Comparison of ENCODE assay signal across 24 cellular contexts in the genomic region with DNA sequence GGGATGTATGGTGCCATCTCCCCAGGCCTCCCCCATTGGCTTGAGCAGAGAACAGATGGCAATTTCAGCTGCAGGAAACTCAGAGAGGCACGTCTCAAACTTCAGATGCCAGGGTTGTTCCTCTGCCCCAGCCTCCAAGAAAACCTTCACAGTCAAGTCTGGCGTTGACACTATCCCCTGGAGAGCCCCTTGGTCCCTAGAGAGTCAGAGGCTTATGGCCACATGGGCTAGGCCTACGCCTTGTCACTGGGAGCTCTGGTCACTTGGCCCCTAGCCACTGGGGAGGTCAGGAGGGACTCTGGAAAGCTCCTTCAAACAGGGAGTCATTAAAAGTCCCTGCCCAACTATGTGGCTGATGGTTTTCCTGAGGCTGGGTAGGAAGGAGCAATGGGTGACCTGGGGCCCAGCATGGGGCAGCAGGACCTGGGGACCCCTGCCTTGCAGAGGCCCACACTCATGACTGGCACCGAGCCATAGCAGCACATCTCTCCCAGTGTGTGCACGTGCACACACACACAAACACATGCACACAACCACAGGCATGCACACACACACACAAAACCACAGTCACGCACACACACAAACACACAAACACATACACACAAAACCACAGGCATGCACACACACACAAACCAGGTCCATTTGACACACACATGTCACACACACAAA.
DNase-seq lines count a peak whose midpoint lies in the region; ATAC-seq and TF ChIP-seq lines count a peak whose summit lies in the region.
"Had no signal": no experiment of that assay in that cellular context is flagged by ENCODE, and none has a peak within 500 bp of the region (broad histone marks: within the 10 kb centered on the region; RNA-seq: fewer than 3 reads in every experiment).

No MANE protein-coding gene starts in this region.

- CTCF ChIA-PET in WTC11 (lab: Charles Lee): interaction anchor here (0.8 kb wide), 1 partner anchor 151 kb away, joined by 3 read pairs; no protein-coding TSS in a partner anchor

- H3K4me1 Mint-ChIP-seq in activated CD4-positive, alpha-beta T cell treated with anti-CD3 and anti-CD28 coated beads, Interleukin-2, amount 10 ng/mL, durations not matched to agents 24 days and 14 days: peaks cover 52% of the 10 kb centered on the region
- peaks cover 23% of the 10 kb centered on the region for H3K4me1 Mint-ChIP-seq in WTC11
- peaks cover 50% of the 10 kb centered on the region for H3K4me1 Mint-ChIP-seq in nephron

- DNase-seq in activated CD4-positive, alpha-beta T cell treated with anti-CD3 and anti-CD28 coated beads, Interleukin-2, amount 10 ng/mL, durations not matched to agents 24 days and 14 days: no peak
- DNase-seq in activated CD4-positive, alpha-beta T cell treated with anti-CD3 and anti-CD28 coated beads, Interleukin-2, amount 50 U/mL, for 1 hour: no peak
- peak; percentile 70 for DNase-seq in DMS 273 (lab: John Stamatoyannopoulos, UW; ENCODE audit: unreplicated experiment)
- no peak for DNase-seq in WTC11 (ENCODE audit: low spot score)
- no peak for DNase-seq in UCSD-AML1 (lab: John Stamatoyannopoulos, UW; ENCODE audit: unreplicated experiment)
- no peak for DNase-seq in cerebellar nuclear complex (lab: John Stamatoyannopoulos, UW)
- no peak for DNase-seq in activated gamma-delta T cell treated with Interleukin-2 at 50 U/mL for 16 hours
- DNase-seq: activated CD4-positive, alpha-beta T cell treated with anti-CD3 and anti-CD28 coated beads for 36 hours; activated effector memory CD4-positive, alpha-beta T cell treated with anti-CD3 and anti-CD28 coated beads, Interleukin-2, amount 50 U/mL, for 16 hours; amygdala; central memory CD4-positive, alpha-beta T cell; dorsolateral prefrontal cortex; HCEC 1CT; head of caudate nucleus; left colon; naive thymus-derived CD8-positive, alpha-beta T cell; NCI-H1417 treated with DMSO at 0.1 percent for 48 hours; NCI-H2107; NCI-H526 treated with DMSO at 0.1 percent for 48 hours; sigmoid colon; stimulated activated CD4-positive, alpha-beta T cell treated with anti-CD3 and anti-CD28 coated beads, Interleukin-15, amount 100 ng/mL, for 24 hours; substantia nigra had no signal

- peak overlapping the region; percentile 20 for H3K27ac Mint-ChIP-seq in activated CD4-positive, alpha-beta T cell treated with anti-CD3 and anti-CD28 coated beads, Interleukin-2, amount 10 ng/mL, durations not matched to agents 24 days and 14 days
- H3K27ac Mint-ChIP-seq in WTC11 (0 out of 2 replicates have a peak overlapping the region, but pooled peaks have one; percentile 4), nephron (peak overlapping the region; percentile 50 to 87 (median 69))
- H3K27ac Mint-ChIP-seq: activated CD4-positive, alpha-beta T cell treated with anti-CD3 and anti-CD28 coated beads for 36 hours had no signal

- no peaks in the 10 kb centered on the region for H3K27me3 Mint-ChIP-seq in activated CD4-positive, alpha-beta T cell treated with anti-CD3 and anti-CD28 coated beads, Interleukin-2, amount 10 ng/mL, durations not matched to agents 24 days and 14 days
- H3K27me3 Mint-ChIP-seq in WTC11 (ENCODE audit: low read depth): no peaks in the 10 kb centered on the region
- H3K27me3 Mint-ChIP-seq in nephron (ENCODE audit: low read depth): peaks cover 11% of the 10 kb centered on the region
- H3K27me3 Mint-ChIP-seq: activated CD4-positive, alpha-beta T cell treated with anti-CD3 and anti-CD28 coated beads for 36 hours; IgD-negative memory B cell had no signal

- intact Hi-C loops in activated CD4-positive, alpha-beta T cell treated with anti-CD3 and anti-CD28 coated beads, Interleukin-2, amount 10 ng/mL, durations not matched to agents 24 days and 14 days (cut with micrococcal nuclease): loop anchor here (10.0 kb wide), 2 partner anchors 236 to 434 kb away; a partner anchor contains a TSS

- H3K9me3 Mint-ChIP-seq in activated CD4-positive, alpha-beta T cell treated with anti-CD3 and anti-CD28 coated beads, Interleukin-2, amount 10 ng/mL, durations not matched to agents 24 days and 14 days: no peaks in the 10 kb centered on the region
- H3K9me3 Mint-ChIP-seq in WTC11 (no peaks in the 10 kb centered on the region), nephron (no peaks in the 10 kb centered on the region)

- peaks cover 5% of the 10 kb centered on the region for H3K36me3 Mint-ChIP-seq in activated CD4-positive, alpha-beta T cell treated with anti-CD3 and anti-CD28 coated beads, Interleukin-2, amount 10 ng/mL, durations not matched to agents 24 days and 14 days (ENCODE audit: low read depth)
- H3K36me3 Mint-ChIP-seq in WTC11: no peaks in the 10 kb centered on the region
- H3K36me3 Mint-ChIP-seq in nephron (ENCODE audit: low read depth): no peaks in the 10 kb centered on the region
- H3K36me3 Mint-ChIP-seq: IgD-negative memory B cell had no signal

- POLR2A ChIA-PET in WTC11 (lab: Charles Lee): no interaction called here

- no peak for ATAC-seq in WTC11
- ATAC-seq: activated CD4-positive, alpha-beta T cell treated with anti-CD3 and anti-CD28 coated beads for 36 hours; left colon; naive thymus-derived CD8-positive, alpha-beta T cell had no signal

- H3K4me3 Mint-ChIP-seq in activated CD4-positive, alpha-beta T cell treated with anti-CD3 and anti-CD28 coated beads, Interleukin-2, amount 10 ng/mL, durations not matched to agents 24 days and 14 days: no peak overlapping the region
- H3K4me3 Mint-ChIP-seq in WTC11 (no peak overlapping the region), nephron (peak overlapping the region in 2 of 3 experiments; percentile 5 to 9)
- H3K4me3 Mint-ChIP-seq: activated CD4-positive, alpha-beta T cell treated with anti-CD3 and anti-CD28 coated beads for 36 hours; IgD-negative memory B cell had no signal

- TF ChIP-seq CTCF in WTC11 (IDR thresholded peaks at IDR 0.05) (no peak), nephron (IDR thresholded peaks at IDR 0.05; ENCODE audit: unreplicated experiment in 3 of 3) (no peak)

TF ChIP-seq in WTC11, 78 proteins besides CTCF, POLR2A, EP300 and RAD21 (continues in another document):
- TF ChIP-seq, protein P1, sequence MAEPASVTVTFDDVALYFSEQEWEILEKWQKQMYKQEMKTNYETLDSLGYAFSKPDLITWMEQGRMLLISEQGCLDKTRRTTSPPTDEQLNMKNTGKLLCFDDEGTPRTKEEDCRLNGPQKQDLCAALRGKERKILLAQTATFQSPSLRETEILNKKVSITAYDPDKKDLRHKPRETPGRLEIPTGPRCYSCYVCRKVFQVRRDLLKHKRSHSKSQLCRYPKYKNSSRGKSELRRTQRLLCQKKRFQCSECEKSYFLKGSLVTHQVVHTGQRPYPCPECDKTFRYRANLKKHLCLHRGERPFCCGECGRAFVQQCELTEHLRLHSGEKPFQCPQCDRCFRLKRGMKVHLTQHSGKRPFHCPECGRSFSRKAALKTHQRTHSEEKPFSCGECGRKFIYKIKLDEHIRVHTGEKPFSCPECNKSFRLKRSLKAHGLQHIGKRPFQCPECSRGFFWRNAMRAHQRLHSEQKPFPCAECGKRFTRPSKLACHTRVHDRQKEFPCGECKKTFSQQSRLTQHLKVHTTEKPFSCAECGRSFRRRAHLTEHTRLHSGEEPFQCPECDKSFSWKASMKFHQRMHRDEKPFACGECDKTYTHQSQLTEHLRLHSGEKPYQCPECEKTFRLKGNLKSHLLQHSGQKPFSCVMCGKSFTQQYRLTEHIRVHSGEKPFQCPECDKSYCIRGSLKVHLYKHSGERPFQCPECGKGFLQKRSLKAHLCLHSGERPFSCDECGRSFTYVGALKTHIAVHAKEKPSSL (CRISPR knock-in tag; conservative IDR thresholded peaks at IDR 0.05): no peak
- TF ChIP-seq FOXP1 (CRISPR knock-in tag; IDR thresholded peaks at IDR 0.05; ENCODE audit: borderline replicate concordance) (no peak), ZNF671 (CRISPR knock-in tag; IDR thresholded peaks at IDR 0.05) (no peak), ESRRA (CRISPR knock-in tag; IDR thresholded peaks at IDR 0.05; ENCODE audit: borderline replicate concordance) (no peak), PRRX2 (CRISPR knock-in tag; IDR thresholded peaks at IDR 0.05) (no peak), GTF2I (CRISPR knock-in tag; conservative IDR thresholded peaks at IDR 0.05) (no peak), HMGA2 (CRISPR knock-in tag; IDR thresholded peaks at IDR 0.05) (no peak), KAT7 (CRISPR knock-in tag; IDR thresholded peaks at IDR 0.05; ENCODE audit: borderline replicate concordance) (no peak), NR3C1 (CRISPR knock-in tag; conservative IDR thresholded peaks at IDR 0.05; ENCODE audit: low read depth) (no peak), ELF4 (CRISPR knock-in tag; IDR thresholded peaks at IDR 0.05; ENCODE audit: low read depth) (no peak)
- TF ChIP-seq, protein P2, sequence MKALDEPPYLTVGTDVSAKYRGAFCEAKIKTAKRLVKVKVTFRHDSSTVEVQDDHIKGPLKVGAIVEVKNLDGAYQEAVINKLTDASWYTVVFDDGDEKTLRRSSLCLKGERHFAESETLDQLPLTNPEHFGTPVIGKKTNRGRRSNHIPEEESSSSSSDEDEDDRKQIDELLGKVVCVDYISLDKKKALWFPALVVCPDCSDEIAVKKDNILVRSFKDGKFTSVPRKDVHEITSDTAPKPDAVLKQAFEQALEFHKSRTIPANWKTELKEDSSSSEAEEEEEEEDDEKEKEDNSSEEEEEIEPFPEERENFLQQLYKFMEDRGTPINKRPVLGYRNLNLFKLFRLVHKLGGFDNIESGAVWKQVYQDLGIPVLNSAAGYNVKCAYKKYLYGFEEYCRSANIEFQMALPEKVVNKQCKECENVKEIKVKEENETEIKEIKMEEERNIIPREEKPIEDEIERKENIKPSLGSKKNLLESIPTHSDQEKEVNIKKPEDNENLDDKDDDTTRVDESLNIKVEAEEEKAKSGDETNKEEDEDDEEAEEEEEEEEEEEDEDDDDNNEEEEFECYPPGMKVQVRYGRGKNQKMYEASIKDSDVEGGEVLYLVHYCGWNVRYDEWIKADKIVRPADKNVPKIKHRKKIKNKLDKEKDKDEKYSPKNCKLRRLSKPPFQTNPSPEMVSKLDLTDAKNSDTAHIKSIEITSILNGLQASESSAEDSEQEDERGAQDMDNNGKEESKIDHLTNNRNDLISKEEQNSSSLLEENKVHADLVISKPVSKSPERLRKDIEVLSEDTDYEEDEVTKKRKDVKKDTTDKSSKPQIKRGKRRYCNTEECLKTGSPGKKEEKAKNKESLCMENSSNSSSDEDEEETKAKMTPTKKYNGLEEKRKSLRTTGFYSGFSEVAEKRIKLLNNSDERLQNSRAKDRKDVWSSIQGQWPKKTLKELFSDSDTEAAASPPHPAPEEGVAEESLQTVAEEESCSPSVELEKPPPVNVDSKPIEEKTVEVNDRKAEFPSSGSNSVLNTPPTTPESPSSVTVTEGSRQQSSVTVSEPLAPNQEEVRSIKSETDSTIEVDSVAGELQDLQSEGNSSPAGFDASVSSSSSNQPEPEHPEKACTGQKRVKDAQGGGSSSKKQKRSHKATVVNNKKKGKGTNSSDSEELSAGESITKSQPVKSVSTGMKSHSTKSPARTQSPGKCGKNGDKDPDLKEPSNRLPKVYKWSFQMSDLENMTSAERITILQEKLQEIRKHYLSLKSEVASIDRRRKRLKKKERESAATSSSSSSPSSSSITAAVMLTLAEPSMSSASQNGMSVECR (CRISPR knock-in tag; IDR thresholded peaks at IDR 0.05; ENCODE audit: borderline replicate concordance): no peak

Comparison
In these comparisons a context has a peak if more than half of its experiments do, and no peak if none do; other contexts are left out.
1. H3K27ac Mint-ChIP-seq: peak in every context shown above with its lines; median percentile 69 in nephron; 20 in activated CD4-positive, alpha-beta T cell treated with anti-CD3 and anti-CD28 coated beads, Interleukin-2, amount 10 ng/mL, durations not matched to agents 24 days and 14 days; 4 in WTC11.
2. H3K4me3 Mint-ChIP-seq: peak in nephron (2 of 3); none in activated CD4-positive, alpha-beta T cell treated with anti-CD3 and anti-CD28 coated beads, Interleukin-2, amount 10 ng/mL, durations not matched to agents 24 days and 14 days (single experiment) and WTC11 (single experiment).